ENCODE assay signal across 1 cellular context in the genomic region with DNA sequence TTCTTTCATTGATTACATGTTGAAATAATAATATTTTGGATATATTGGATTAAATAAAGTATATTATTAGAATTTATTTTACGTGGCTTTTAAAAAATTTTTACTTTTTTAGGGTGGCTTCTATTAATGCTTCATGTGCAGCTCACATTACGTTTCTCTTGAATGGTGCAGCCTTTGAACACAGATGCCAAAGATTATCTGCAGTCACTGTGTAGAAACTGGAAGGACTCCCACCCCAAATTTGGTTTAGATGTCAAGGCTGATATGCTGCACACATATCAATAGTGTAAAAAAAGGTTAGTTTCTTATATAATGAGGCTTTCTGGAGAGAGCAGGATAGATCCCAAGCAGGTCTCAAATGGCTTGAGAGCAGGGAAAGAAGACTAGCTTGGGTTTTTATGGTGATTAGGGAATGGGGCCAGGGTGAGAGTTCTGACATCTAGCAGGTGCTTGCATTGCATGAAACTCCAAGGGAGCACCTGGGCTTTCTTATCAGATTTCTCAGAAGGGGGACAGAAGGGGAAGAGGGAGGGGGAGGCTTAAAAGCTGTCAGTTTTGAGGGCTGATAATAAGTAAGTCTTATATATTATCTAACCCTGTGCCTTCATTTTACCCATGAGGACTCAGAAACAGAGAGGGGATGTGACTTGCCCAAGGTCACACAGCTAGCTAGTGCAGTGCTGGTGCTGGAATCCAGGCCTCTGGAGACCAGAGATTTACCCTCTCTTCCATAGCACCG.
TF ChIP-seq lines count a peak whose summit lies in the region.

No MANE protein-coding gene starts in this region.

TF ChIP-seq in K562, 482 proteins besides CTCF, POLR2A, EP300 and RAD21 (continued from another document and continues in another):
- TF ChIP-seq CCNT2 (IDR thresholded peaks at IDR 0.05; ENCODE audit: borderline replicate concordance, extremely low read depth, insufficient read length, low read depth, low read length) (no peak), SRSF1 (IDR thresholded peaks at IDR 0.05; ENCODE audit: low read depth, low read length) (no peak), MEIS2 (IDR thresholded peaks at IDR 0.05; ENCODE audit: partially characterized antibody) (peak; percentile 13), PYGO2 (tag; IDR thresholded peaks at IDR 0.05) (no peak), PURB (CRISPR knock-in tag; IDR thresholded peaks at IDR 0.05; ENCODE audit: low read depth) (no peak), XRCC3 (IDR thresholded peaks at IDR 0.05) (no peak), CHD4 (IDR thresholded peaks at IDR 0.05; ENCODE audit: insufficient read depth, insufficient replicate concordance, low read depth, low read length, poor library complexity, severe bottlenecking) (peak; percentile 66), TCF7 (IDR thresholded peaks at IDR 0.05; ENCODE audit: borderline replicate concordance) (no peak), IRF9 (tag; IDR thresholded peaks at IDR 0.05) (no peak), MIER1 (IDR thresholded peaks at IDR 0.05; ENCODE audit: low read depth) (no peak), ZFP1 (CRISPR knock-in tag; IDR thresholded peaks at IDR 0.05) (no peak), DNMT1 (IDR thresholded peaks at IDR 0.05) (no peak), SIRT6 (IDR thresholded peaks at IDR 0.05; ENCODE audit: low read depth, low read length) (no peak), HDAC8 (tag; IDR thresholded peaks at IDR 0.05) (no peak), SMARCA5 (IDR thresholded peaks at IDR 0.05) (0 out of 2 replicates have a peak, but pooled peaks have one; percentile 31), SMARCA4 (IDR thresholded peaks at IDR 0.05) (no peak), HIVEP1 (CRISPR knock-in tag; IDR thresholded peaks at IDR 0.05) (no peak), PHF20 (IDR thresholded peaks at IDR 0.05; ENCODE audit: partially characterized antibody) (no peak), NFRKB (IDR thresholded peaks at IDR 0.05; ENCODE audit: low read depth) (no peak), CREB1 (IDR thresholded peaks at IDR 0.05) (no peak), CREB1 (CRISPR knock-in tag; IDR thresholded peaks at IDR 0.05) (no peak), RBM17 (IDR thresholded peaks at IDR 0.05; ENCODE audit: borderline replicate concordance, low read depth, low read length) (no peak), HNRNPH1 (optimal IDR thresholded peaks at IDR 0.05; ENCODE audit: low read depth, low read length) (no peak), ARID2 (IDR thresholded peaks at IDR 0.05) (no peak), MTA3 (IDR thresholded peaks at IDR 0.05; ENCODE audit: borderline replicate concordance) (no peak), ZNF764 (CRISPR knock-in tag; IDR thresholded peaks at IDR 0.05; ENCODE audit: low read depth) (no peak), HMGXB4 (CRISPR knock-in tag; IDR thresholded peaks at IDR 0.05) (no peak), ZBTB33 (CRISPR knock-in tag; IDR thresholded peaks at IDR 0.05) (no peak), HMG20B (CRISPR knock-in tag; IDR thresholded peaks at IDR 0.05) (no peak)
- TF ChIP-seq, protein P1, sequence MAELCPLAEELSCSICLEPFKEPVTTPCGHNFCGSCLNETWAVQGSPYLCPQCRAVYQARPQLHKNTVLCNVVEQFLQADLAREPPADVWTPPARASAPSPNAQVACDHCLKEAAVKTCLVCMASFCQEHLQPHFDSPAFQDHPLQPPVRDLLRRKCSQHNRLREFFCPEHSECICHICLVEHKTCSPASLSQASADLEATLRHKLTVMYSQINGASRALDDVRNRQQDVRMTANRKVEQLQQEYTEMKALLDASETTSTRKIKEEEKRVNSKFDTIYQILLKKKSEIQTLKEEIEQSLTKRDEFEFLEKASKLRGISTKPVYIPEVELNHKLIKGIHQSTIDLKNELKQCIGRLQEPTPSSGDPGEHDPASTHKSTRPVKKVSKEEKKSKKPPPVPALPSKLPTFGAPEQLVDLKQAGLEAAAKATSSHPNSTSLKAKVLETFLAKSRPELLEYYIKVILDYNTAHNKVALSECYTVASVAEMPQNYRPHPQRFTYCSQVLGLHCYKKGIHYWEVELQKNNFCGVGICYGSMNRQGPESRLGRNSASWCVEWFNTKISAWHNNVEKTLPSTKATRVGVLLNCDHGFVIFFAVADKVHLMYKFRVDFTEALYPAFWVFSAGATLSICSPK (IDR thresholded peaks at IDR 0.05; ENCODE audit: borderline replicate concordance) = no peak
- TF ChIP-seq, protein P2, sequence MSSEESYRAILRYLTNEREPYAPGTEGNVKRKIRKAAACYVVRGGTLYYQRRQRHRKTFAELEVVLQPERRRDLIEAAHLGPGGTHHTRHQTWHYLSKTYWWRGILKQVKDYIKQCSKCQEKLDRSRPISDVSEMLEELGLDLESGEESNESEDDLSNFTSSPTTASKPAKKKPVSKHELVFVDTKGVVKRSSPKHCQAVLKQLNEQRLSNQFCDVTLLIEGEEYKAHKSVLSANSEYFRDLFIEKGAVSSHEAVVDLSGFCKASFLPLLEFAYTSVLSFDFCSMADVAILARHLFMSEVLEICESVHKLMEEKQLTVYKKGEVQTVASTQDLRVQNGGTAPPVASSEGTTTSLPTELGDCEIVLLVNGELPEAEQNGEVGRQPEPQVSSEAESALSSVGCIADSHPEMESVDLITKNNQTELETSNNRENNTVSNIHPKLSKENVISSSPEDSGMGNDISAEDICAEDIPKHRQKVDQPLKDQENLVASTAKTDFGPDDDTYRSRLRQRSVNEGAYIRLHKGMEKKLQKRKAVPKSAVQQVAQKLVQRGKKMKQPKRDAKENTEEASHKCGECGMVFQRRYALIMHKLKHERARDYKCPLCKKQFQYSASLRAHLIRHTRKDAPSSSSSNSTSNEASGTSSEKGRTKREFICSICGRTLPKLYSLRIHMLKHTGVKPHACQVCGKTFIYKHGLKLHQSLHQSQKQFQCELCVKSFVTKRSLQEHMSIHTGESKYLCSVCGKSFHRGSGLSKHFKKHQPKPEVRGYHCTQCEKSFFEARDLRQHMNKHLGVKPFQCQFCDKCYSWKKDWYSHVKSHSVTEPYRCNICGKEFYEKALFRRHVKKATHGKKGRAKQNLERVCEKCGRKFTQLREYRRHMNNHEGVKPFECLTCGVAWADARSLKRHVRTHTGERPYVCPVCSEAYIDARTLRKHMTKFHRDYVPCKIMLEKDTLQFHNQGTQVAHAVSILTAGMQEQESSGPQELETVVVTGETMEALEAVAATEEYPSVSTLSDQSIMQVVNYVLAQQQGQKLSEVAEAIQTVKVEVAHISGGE (CRISPR knock-in tag; IDR thresholded peaks at IDR 0.05) = no peak
- TF ChIP-seq, protein P3, sequence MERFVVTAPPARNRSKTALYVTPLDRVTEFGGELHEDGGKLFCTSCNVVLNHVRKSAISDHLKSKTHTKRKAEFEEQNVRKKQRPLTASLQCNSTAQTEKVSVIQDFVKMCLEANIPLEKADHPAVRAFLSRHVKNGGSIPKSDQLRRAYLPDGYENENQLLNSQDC (CRISPR knock-in tag; IDR thresholded peaks at IDR 0.05) = no peak
- TF ChIP-seq, protein P4, sequence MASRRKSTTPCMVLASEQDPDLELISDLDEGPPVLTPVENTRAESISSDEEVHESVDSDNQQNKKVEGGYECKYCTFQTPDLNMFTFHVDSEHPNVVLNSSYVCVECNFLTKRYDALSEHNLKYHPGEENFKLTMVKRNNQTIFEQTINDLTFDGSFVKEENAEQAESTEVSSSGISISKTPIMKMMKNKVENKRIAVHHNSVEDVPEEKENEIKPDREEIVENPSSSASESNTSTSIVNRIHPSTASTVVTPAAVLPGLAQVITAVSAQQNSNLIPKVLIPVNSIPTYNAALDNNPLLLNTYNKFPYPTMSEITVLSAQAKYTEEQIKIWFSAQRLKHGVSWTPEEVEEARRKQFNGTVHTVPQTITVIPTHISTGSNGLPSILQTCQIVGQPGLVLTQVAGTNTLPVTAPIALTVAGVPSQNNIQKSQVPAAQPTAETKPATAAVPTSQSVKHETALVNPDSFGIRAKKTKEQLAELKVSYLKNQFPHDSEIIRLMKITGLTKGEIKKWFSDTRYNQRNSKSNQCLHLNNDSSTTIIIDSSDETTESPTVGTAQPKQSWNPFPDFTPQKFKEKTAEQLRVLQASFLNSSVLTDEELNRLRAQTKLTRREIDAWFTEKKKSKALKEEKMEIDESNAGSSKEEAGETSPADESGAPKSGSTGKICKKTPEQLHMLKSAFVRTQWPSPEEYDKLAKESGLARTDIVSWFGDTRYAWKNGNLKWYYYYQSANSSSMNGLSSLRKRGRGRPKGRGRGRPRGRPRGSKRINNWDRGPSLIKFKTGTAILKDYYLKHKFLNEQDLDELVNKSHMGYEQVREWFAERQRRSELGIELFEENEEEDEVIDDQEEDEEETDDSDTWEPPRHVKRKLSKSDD (conservative IDR thresholded peaks at IDR 0.05; ENCODE audit: low read length) = no peak
- TF ChIP-seq, protein P5, sequence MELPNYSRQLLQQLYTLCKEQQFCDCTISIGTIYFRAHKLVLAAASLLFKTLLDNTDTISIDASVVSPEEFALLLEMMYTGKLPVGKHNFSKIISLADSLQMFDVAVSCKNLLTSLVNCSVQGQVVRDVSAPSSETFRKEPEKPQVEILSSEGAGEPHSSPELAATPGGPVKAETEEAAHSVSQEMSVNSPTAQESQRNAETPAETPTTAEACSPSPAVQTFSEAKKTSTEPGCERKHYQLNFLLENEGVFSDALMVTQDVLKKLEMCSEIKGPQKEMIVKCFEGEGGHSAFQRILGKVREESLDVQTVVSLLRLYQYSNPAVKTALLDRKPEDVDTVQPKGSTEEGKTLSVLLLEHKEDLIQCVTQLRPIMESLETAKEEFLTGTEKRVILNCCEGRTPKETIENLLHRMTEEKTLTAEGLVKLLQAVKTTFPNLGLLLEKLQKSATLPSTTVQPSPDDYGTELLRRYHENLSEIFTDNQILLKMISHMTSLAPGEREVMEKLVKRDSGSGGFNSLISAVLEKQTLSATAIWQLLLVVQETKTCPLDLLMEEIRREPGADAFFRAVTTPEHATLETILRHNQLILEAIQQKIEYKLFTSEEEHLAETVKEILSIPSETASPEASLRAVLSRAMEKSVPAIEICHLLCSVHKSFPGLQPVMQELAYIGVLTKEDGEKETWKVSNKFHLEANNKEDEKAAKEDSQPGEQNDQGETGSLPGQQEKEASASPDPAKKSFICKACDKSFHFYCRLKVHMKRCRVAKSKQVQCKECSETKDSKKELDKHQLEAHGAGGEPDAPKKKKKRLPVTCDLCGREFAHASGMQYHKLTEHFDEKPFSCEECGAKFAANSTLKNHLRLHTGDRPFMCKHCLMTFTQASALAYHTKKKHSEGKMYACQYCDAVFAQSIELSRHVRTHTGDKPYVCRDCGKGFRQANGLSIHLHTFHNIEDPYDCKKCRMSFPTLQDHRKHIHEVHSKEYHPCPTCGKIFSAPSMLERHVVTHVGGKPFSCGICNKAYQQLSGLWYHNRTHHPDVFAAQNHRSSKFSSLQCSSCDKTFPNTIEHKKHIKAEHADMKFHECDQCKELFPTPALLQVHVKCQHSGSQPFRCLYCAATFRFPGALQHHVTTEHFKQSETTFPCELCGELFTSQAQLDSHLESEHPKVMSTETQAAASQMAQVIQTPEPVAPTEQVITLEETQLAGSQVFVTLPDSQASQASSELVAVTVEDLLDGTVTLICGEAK (IDR thresholded peaks at IDR 0.05) = no peak
- TF ChIP-seq, protein P5 (CRISPR knock-in tag; IDR thresholded peaks at IDR 0.05) = no peak
